In genomic region chr3:155032918-155033317, GRCh38 we compare ENCODE assay signal across 16 cellular contexts. TPM values are rescaled to one million over a fixed set of nuclear protein-coding genes. Genes with fewer than 3 reads are reported as not detected.
A peak's percentile ranks its signal among the peaks of the same experiment; 100 is the strongest.
DNase-seq lines count a peak whose midpoint lies in the region; ATAC-seq and TF ChIP-seq lines count a peak whose summit lies in the region.
"Had no signal": no experiment of that assay in that cellular context is flagged by ENCODE, and none has a peak within 500 bp of the region (broad histone marks: within the 10 kb centered on the region; RNA-seq: fewer than 3 reads in every experiment).

No MANE protein-coding gene starts in this region.

- no peak for TF ChIP-seq CTCF in fibroblast of lung (conservative IDR thresholded peaks at IDR 0.05 in 1 of 2, IDR thresholded peaks at IDR 0.05 in 1 of 2; ENCODE audit: low read depth in 1 of 2, low read length in 2 of 2)

- no peak overlapping the region for H3K4me3 Mint-ChIP-seq in T-helper 2 cell treated with Interferon-gamma antibody and Interleukin-4, amounts not matched to agents 5 μg/mL and 100 μg/mL, for 36 hours

- no peaks in the 10 kb centered on the region for H3K27me3 Mint-ChIP-seq in T-helper 2 cell treated with Interferon-gamma antibody and Interleukin-4, amounts not matched to agents 5 μg/mL and 100 μg/mL, for 36 hours (ENCODE audit: low read depth)

- DNase-seq in SIG-M5 treated with dmso at 0.1 percent for 504 hours (lab: John Stamatoyannopoulos, UW; ENCODE audit: unreplicated experiment) (peak; percentile 42), SIG-M5 (lab: John Stamatoyannopoulos, UW) (no peak), RPMI7951 (ENCODE audit: low read depth) (peak; percentile 51), fibroblast of lung (ENCODE audit: low read depth in 2 of 2) (peak; percentile 32 to 37), ureter (ENCODE audit: low spot score) (no peak)
- no peak for DNase-seq in T-helper 2 cell treated with Interferon-gamma antibody and Interleukin-4, amounts not matched to agents 5 μg/mL and 100 μg/mL, for 36 hours (ENCODE audit: low spot score)
- DNase-seq: effector CD4-positive, alpha-beta T cell; right lobe of liver had no signal

- no peak overlapping the region for H3K9ac ChIP-seq in fibroblast of lung (ENCODE audit: insufficient read depth, low read length)
- H3K9ac ChIP-seq in subcutaneous abdominal adipose tissue (ENCODE audit: low read length in 5 of 5) = no peak overlapping the region
- H3K9ac ChIP-seq: KMS-11 had no signal

- H3K27ac ChIP-seq in fibroblast of lung (ENCODE audit: insufficient read depth, low read length) (no peak overlapping the region), subcutaneous abdominal adipose tissue (ENCODE audit: low read depth, low read length) (peak overlapping the region; percentile 81)
- H3K27ac ChIP-seq: 22Rv1, KMS-11, right lobe of liver had no signal

- no peaks in the 10 kb centered on the region for H3K79me2 ChIP-seq in fibroblast of lung (ENCODE audit: control insufficient read depth, insufficient read depth, low read length)

- H3K4me2 ChIP-seq in fibroblast of lung (ENCODE audit: extremely low read depth, insufficient read depth, low read length) = no peak overlapping the region
- H3K4me2 ChIP-seq: KMS-11 had no signal

- H3K36me3 Mint-ChIP-seq in T-helper 2 cell treated with Interferon-gamma antibody and Interleukin-4, amounts not matched to agents 5 μg/mL and 100 μg/mL, for 36 hours (ENCODE audit: low read depth) = no peaks in the 10 kb centered on the region
- H3K36me3 Mint-ChIP-seq: activated naive CD4-positive, alpha-beta T cell treated with anti-CD3 and anti-CD28 coated beads, Interleukin-2, amount 50 U/mL, for 72 hours had no signal

- H3K4me3 ChIP-seq in fibroblast of lung (replicated peaks in 1 of 4; ENCODE audit: control extremely low read depth in 1 of 4, insufficient read depth in 1 of 4, low read depth in 3 of 4, low read length in 4 of 4) = no peak overlapping the region
- H3K4me3 ChIP-seq in subcutaneous abdominal adipose tissue (ENCODE audit: low read depth in 1 of 5, low read length in 5 of 5) = no peak overlapping the region
- H3K4me3 ChIP-seq: GM12878, right lobe of liver had no signal

- H4K20me1 ChIP-seq in fibroblast of lung (ENCODE audit: control insufficient read depth, extremely low read depth, insufficient read depth, low read length) = no peaks in the 10 kb centered on the region

- H2AFZ ChIP-seq in fibroblast of lung (ENCODE audit: low read length) = no peak overlapping the region

- peaks cover 4% of the 10 kb centered on the region for H3K9me3 Mint-ChIP-seq in T-helper 2 cell treated with Interferon-gamma antibody and Interleukin-4, amounts not matched to agents 5 μg/mL and 100 μg/mL, for 36 hours

- no peaks in the 10 kb centered on the region for H3K4me1 ChIP-seq in fibroblast of lung (ENCODE audit: control insufficient read depth, extremely low read depth, insufficient read depth, low read length)
- H3K4me1 ChIP-seq in subcutaneous abdominal adipose tissue (ENCODE audit: control insufficient read depth in 5 of 5, insufficient read depth in 5 of 5, low read length in 5 of 5) = peaks cover 0 to 35% (median 11%) of the 10 kb centered on the region in 5 donors
- H3K4me1 ChIP-seq: right lobe of liver had no signal

- no peak overlapping the region for H3K27ac Mint-ChIP-seq in T-helper 2 cell treated with Interferon-gamma antibody and Interleukin-4, amounts not matched to agents 5 μg/mL and 100 μg/mL, for 36 hours
- H3K27ac Mint-ChIP-seq: activated naive CD4-positive, alpha-beta T cell treated with anti-CD3 and anti-CD28 coated beads, Interleukin-2, amount 50 U/mL, for 72 hours had no signal

- H3K36me3 ChIP-seq in fibroblast of lung (ENCODE audit: control insufficient read depth, insufficient read depth, low read length) (no peaks in the 10 kb centered on the region), subcutaneous abdominal adipose tissue (ENCODE audit: control insufficient read depth in 5 of 5, insufficient read depth in 5 of 5, low read length in 5 of 5) (no peaks in the 10 kb centered on the region)
- H3K36me3 ChIP-seq: right lobe of liver had no signal

- no peaks in the 10 kb centered on the region for H3K4me1 Mint-ChIP-seq in T-helper 2 cell treated with Interferon-gamma antibody and Interleukin-4, amounts not matched to agents 5 μg/mL and 100 μg/mL, for 36 hours (ENCODE audit: low read depth)

- no peaks in the 10 kb centered on the region for H3K27me3 ChIP-seq in fibroblast of lung (ENCODE audit: control insufficient read depth, insufficient read depth, low read length)
- H3K27me3 ChIP-seq in subcutaneous abdominal adipose tissue (ENCODE audit: control insufficient read depth in 5 of 5, insufficient read depth in 4 of 5, low read length in 5 of 5) = no peaks in the 10 kb centered on the region
- H3K27me3 ChIP-seq: right lobe of liver had no signal

- H3K9me3 ChIP-seq in fibroblast of lung (ENCODE audit: control insufficient read depth, insufficient read depth, low read depth, low read length) = no peaks in the 10 kb centered on the region
- H3K9me3 ChIP-seq in subcutaneous abdominal adipose tissue (ENCODE audit: control insufficient read depth in 5 of 5, low read length in 5 of 5) = no peaks in the 10 kb centered on the region
- H3K9me3 ChIP-seq: right lobe of liver had no signal

- no peak for ATAC-seq in GM21825 (IDR thresholded peaks at IDR 0.05; ENCODE audit: unreplicated experiment)
- ATAC-seq: activated naive CD4-positive, alpha-beta T cell treated with anti-CD3 and anti-CD28 coated beads, Interleukin-2, amount 50 U/mL, for 72 hours; GM12878; HCT116; right lobe of liver had no signal

RNA-seq across cellular contexts. Expression of gene MME, which starts 47.2 kb away (rescaled TPM):
- total RNA-seq in RPMI7951 (2014; rRNA removed; shearing (Covaris generic)) = 73.8 and 77.4 TPM in 2 replicates
- 152 and 451 TPM in 2 replicates for total RNA-seq in fibroblast of lung
- 89.3 and 137 TPM in 2 replicates for polyA plus RNA-seq in fibroblast of lung
- 66.6 and 96.4 TPM in 2 replicates for polyA plus RNA-seq in fibroblast of lung (2012)
- 57.4 and 71.7 TPM in 2 replicates for polyA minus RNA-seq in fibroblast of lung (ENCODE audit: low replicate concordance)
- total RNA-seq in ureter = 5.7 TPM
- total RNA-seq: activated CD8-positive, alpha-beta memory T cell treated with anti-CD3 and anti-CD28 coated beads for 36 hours; activated naive CD4-positive, alpha-beta T cell treated with anti-CD3 and anti-CD28 coated beads, Interleukin-2, amount 50 U/mL, for 72 hours had no signal

Comparison
In these comparisons a context has a peak if more than half of its experiments do, and no peak if none do; other contexts are left out.
1. DNase-seq: peak in SIG-M5 treated with dmso at 0.1 percent for 504 hours (single experiment), RPMI7951 (single experiment) and fibroblast of lung (2 of 2); none in SIG-M5 (single experiment), ureter (single experiment) and T-helper 2 cell treated with Interferon-gamma antibody and Interleukin-4, amounts not matched to agents 5 μg/mL and 100 μg/mL, for 36 hours (single experiment).
2. RNA of gene MME, which starts 47.2 kb away (total RNA-seq): 152 to 451 TPM in fibroblast of lung and 73.8 to 77.4 TPM in RPMI7951; 5.7 TPM in ureter (single experiment); every median in the first group is over 10 times any median in the second.